Comparison of ENCODE assay signal across 30 cellular contexts in genomic region chr22:19789406-19789805, GRCh38. TPM values are rescaled to one million over a fixed set of nuclear protein-coding genes. Genes with fewer than 3 reads are reported as not detected.
"Had no signal": no experiment of that assay in that cellular context is flagged by ENCODE, and none has a peak within 500 bp of the region (broad histone marks: within the 10 kb centered on the region; RNA-seq: fewer than 3 reads in every experiment).

No MANE protein-coding gene starts in this region.

- H3K4me3 ChIP-seq: adrenal gland, body of pancreas, breast epithelium had no signal

- ATAC-seq: activated naive CD4-positive, alpha-beta T cell treated with anti-CD3 and anti-CD28 coated beads, Interleukin-2, amount 50 U/mL, for 72 hours; activated T-cell treated with anti-CD3 and anti-CD28 coated beads, Interleukin-2, amount 50 U/mL, for 4 hours; body of pancreas; Panc1 had no signal

- H3K27me3 ChIP-seq: adrenal gland, body of pancreas, breast epithelium had no signal

- H3K27ac ChIP-seq: adrenal gland, body of pancreas, breast epithelium, VCaP had no signal

- H3K9me3 ChIP-seq: adrenal gland, body of pancreas had no signal

- H3K4me1 ChIP-seq: adrenal gland, body of pancreas, breast epithelium had no signal

- H3K36me3 ChIP-seq: adrenal gland, breast epithelium had no signal

- DNase-seq: activated B cell treated with CpG ODN at 0.5 μM for 24 hours; activated CD4-positive, alpha-beta memory T cell treated with anti-CD3 and anti-CD28 coated beads for 36 hours; activated CD4-positive, alpha-beta T cell treated with anti-CD3 and anti-CD28 coated beads for 4 hours; activated CD4-positive, alpha-beta T cell treated with anti-CD3 and anti-CD28 coated beads, Interleukin-2, amount 50 U/mL, for 1 hour; activated CD4-positive, CD25-positive, alpha-beta regulatory T cell treated with anti-CD3 and anti-CD28 coated beads, Interleukin-2, amount 50 U/mL, for 72 hours; activated CD8-positive, alpha-beta memory T cell treated with anti-CD3 and anti-CD28 coated beads, Interleukin-2, amount 50 U/mL, for 4 hours; activated gamma-delta T cell treated with Interleukin-2 at 50 U/mL for 16 hours; activated naive CD4-positive, alpha-beta T cell treated with anti-CD3 and anti-CD28 coated beads for 36 hours; activated T-cell treated with anti-CD3 and anti-CD28 coated beads for 4 hours; activated T-cell treated with anti-CD3 and anti-CD28 coated beads, Interleukin-2, amount 50 U/mL, for 4 hours; adrenal gland; body of pancreas; Karpas-422; NCI-H1105; NCI-H1417 treated with DMSO at 0.1 percent for 48 hours; NCI-H187 treated with DMSO at 0.1 percent for 48 hours; NCI-H2081 treated with DMSO at 0.1 percent for 48 hours; NCI-H345; NCI-H524 treated with DMSO at 0.1 percent for 48 hours; SIG-M5; SW 1271; T-helper 1 cell; T-helper 2 cell; T-helper 9 cell had no signal

RNA-seq across cellular contexts. Expression of gene TBX1, which starts 28.8 kb away (rescaled TPM):
- total RNA-seq: activated B cell treated with CpG ODN at 0.5 μM for 24 hours; activated CD4-positive, alpha-beta memory T cell treated with anti-CD3 and anti-CD28 coated beads for 36 hours; activated naive CD4-positive, alpha-beta T cell treated with anti-CD3 and anti-CD28 coated beads for 36 hours; activated naive CD4-positive, alpha-beta T cell treated with anti-CD3 and anti-CD28 coated beads, Interleukin-2, amount 50 U/mL, for 72 hours; activated T-cell treated with anti-CD3 and anti-CD28 coated beads, Interleukin-2, amount 50 U/mL, for 4 hours; MCF 10A; RPMI7951 had no signal
